Comparison of ENCODE assay signal across 24 cellular contexts in the genomic region with DNA sequence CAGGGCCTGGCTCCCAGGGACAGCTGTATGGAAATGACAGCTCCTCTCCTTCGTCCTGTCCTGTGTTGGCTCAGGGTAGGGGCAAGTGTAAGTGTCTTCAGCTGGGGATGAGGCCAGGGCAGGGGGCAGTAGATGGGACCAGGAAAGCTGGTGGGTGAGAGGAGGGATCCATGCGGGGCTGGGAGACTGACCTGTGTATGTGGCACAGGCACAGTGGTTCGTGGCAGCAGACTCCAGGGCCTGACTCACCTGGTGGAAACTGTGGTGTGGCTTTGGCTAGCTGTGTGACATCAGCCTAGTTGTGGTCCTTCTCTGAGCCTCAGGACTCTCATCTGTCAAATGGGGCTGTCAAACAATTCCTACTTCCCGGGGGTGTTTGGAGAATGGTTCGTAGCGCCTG. TPM values are rescaled to one million over a fixed set of nuclear protein-coding genes. Genes with fewer than 3 reads are reported as not detected.
A peak's percentile ranks its signal among the peaks of the same experiment; 100 is the strongest.
DNase-seq lines count a peak whose midpoint lies in the region; ATAC-seq, FAIRE-seq and TF ChIP-seq lines count a peak whose summit lies in the region.
"Had no signal": no experiment of that assay in that cellular context is flagged by ENCODE, and none has a peak within 500 bp of the region (broad histone marks: within the 10 kb centered on the region; RNA-seq: fewer than 3 reads in every experiment).

No MANE protein-coding gene starts in this region.

- DNase-seq in NT2/D1 (ENCODE audit: low read depth, low spot score) (no peak), K562 (ENCODE audit: extremely low read depth in 1 of 4, low spot score in 3 of 4) (no peak), mesenteric fat pad (ENCODE audit: low spot score) (peak; percentile 83), spleen (peak; percentile 46), foreskin melanocyte (no peak), EL (no peak)
- no peak for DNase-seq in stimulated activated naive CD8-positive, alpha-beta T cell treated with anti-CD3 and anti-CD28 coated beads, Interleukin-15, amount 100 ng/mL, for 72 hours
- DNase-seq: CD8-positive, alpha-beta T cell; DMS153; GDM1; NCI-H1105; NCI-H146; NCI-H2029; NCI-H510A treated with DMSO at 0.1 percent for 48 hours; NCI-H748 treated with DMSO at 0.1 percent for 48 hours; Peyer's patch had no signal

- no peak for TF ChIP-seq EP300 in K562 (IDR thresholded peaks at IDR 0.05; ENCODE audit: low read length)

- TF ChIP-seq POLR2A in K562 (conservative IDR thresholded peaks at IDR 0.05) (no peak), spleen (IDR thresholded peaks at IDR 0.05) (no peak)

- ATAC-seq in K562 (no peak), GM18520 (IDR thresholded peaks at IDR 0.05; ENCODE audit: unreplicated experiment) (no peak)
- ATAC-seq in stimulated activated naive CD8-positive, alpha-beta T cell treated with anti-CD3 and anti-CD28 coated beads, Interleukin-15, amount 100 ng/mL, for 72 hours, result no peak
- ATAC-seq: CD8-positive, alpha-beta T cell; Right ventricle myocardium inferior had no signal

- H3K36me3 ChIP-seq in NT2/D1 (ENCODE audit: insufficient read depth, insufficient read length, low read length) (no peaks in the 10 kb centered on the region), K562 (ENCODE audit: control insufficient read depth, insufficient read depth, low read length) (no peaks in the 10 kb centered on the region), spleen (no peaks in the 10 kb centered on the region)
- H3K36me3 ChIP-seq: BLaER1, Peyer's patch, SJSA1 had no signal

- no TSS peak for BruUV-seq in K562 (replicated peaks; lab: Mats Ljungman, UMichigan)

- no peak overlapping the region for H3K4me3 ChIP-seq in NT2/D1 (ENCODE audit: insufficient read length, low read depth)
- no peak overlapping the region for H3K4me3 ChIP-seq in K562
- no peak overlapping the region for H3K4me3 ChIP-seq in spleen
- H3K4me3 ChIP-seq: BLaER1, Peyer's patch, SJSA1 had no signal

- peaks cover 31% of the 10 kb centered on the region for H3K27me3 Mint-ChIP-seq in stimulated activated naive CD8-positive, alpha-beta T cell treated with anti-CD3 and anti-CD28 coated beads, Interleukin-15, amount 100 ng/mL, for 72 hours

- peak overlapping the region; percentile 75 for H2AFZ ChIP-seq in K562 (ENCODE audit: low read depth, low read length)

- H3K4me1 ChIP-seq in NT2/D1 (ENCODE audit: insufficient read depth, insufficient read length) (peaks cover 2% of the 10 kb centered on the region), K562 (replicated peaks in 1 of 2; ENCODE audit: control insufficient read depth in 2 of 2, insufficient read depth in 2 of 2, low read length in 2 of 2) (peaks cover 25 to 37% of the 10 kb centered on the region in 2 experiments; a peak in 4 of 5 replicates), spleen (no peaks in the 10 kb centered on the region)
- H3K4me1 ChIP-seq: Peyer's patch, SJSA1 had no signal

- H3K79me2 ChIP-seq in K562 (ENCODE audit: control insufficient read depth, insufficient read depth, low read length), result no peaks in the 10 kb centered on the region

- no peak overlapping the region for H3K27ac ChIP-seq in K562 (ENCODE audit: extremely low read depth, low read depth, low read length)
- no peak overlapping the region for H3K27ac ChIP-seq in spleen
- H3K27ac ChIP-seq: BLaER1, HL-60, KMS-11, Peyer's patch, SJSA1 had no signal

- no peaks in the 10 kb centered on the region for H3K9me3 Mint-ChIP-seq in stimulated activated naive CD8-positive, alpha-beta T cell treated with anti-CD3 and anti-CD28 coated beads, Interleukin-15, amount 100 ng/mL, for 72 hours
- H3K9me3 Mint-ChIP-seq: CD8-positive, alpha-beta T cell; HFFc6 had no signal

- no peak overlapping the region; the same call in 1 of the 2 replicates for H3K4me2 ChIP-seq in K562 (ENCODE audit: insufficient read depth, low read length)
- H3K4me2 ChIP-seq: KMS-11 had no signal

- in situ Hi-C loops in K562 (cut with MboI), result no loop called here

- H3K27me3 ChIP-seq in NT2/D1 (ENCODE audit: insufficient read depth, insufficient read length) (peaks cover 3% of the 10 kb centered on the region), K562 (ENCODE audit: control insufficient read depth in 2 of 2, insufficient read depth in 2 of 2, low read length in 2 of 2) (no peaks in the 10 kb centered on the region), spleen (replicated peaks in 1 of 7) (peaks cover 0 to 49% (median 0%) of the 10 kb centered on the region in 7 donors)
- H3K27me3 ChIP-seq: BLaER1, Peyer's patch had no signal

- no peak overlapping the region for H3K4me3 Mint-ChIP-seq in stimulated activated naive CD8-positive, alpha-beta T cell treated with anti-CD3 and anti-CD28 coated beads, Interleukin-15, amount 100 ng/mL, for 72 hours
- H3K4me3 Mint-ChIP-seq: CD8-positive, alpha-beta T cell; HFFc6 had no signal

- no peaks in the 10 kb centered on the region for H3K9me1 ChIP-seq in K562 (ENCODE audit: control insufficient read depth, insufficient read depth, low read length)

- intact Hi-C loops in K562 (cut with micrococcal nuclease) (no loop called here), spleen (cut with DNase I; ENCODE audit: low total_unique reads) (no loop called here)

- TF ChIP-seq CTCF in K562 (IDR thresholded peaks at IDR 0.05 in 2 of 3, conservative IDR thresholded peaks at IDR 0.05 in 1 of 3; ENCODE audit: insufficient read depth in 2 of 3, low read depth in 1 of 3, low read length in 3 of 3) (no peak), spleen (IDR thresholded peaks at IDR 0.05 in 8 of 11, conservative IDR thresholded peaks at IDR 0.05 in 3 of 11) (no peak)

- H3K9me3 ChIP-seq in NT2/D1 (ENCODE audit: insufficient read depth, low read length) (no peaks in the 10 kb centered on the region), K562 (replicated peaks; ENCODE audit: control insufficient read depth, insufficient read depth, low read depth, low read length) (no peaks in the 10 kb centered on the region), spleen (peaks cover 0 to 4% (median 0%) of the 10 kb centered on the region in 8 donors)
- H3K9me3 ChIP-seq: BLaER1, Peyer's patch, SJSA1 had no signal

- CTCF ChIA-PET in K562 (lab: Yijun Ruan, JAX; ENCODE audit: low intra/inter-chr PET ratio), result no interaction called here

- no peaks in the 10 kb centered on the region for H4K20me1 ChIP-seq in K562 (replicated peaks; ENCODE audit: control insufficient read depth, insufficient read depth, low read length)
- H4K20me1 ChIP-seq: BLaER1 had no signal

- no peak for FAIRE-seq in K562 (lab: Jason Lieb, UNC)

- H3K9ac ChIP-seq in NT2/D1 (ENCODE audit: insufficient read length, low read depth) (peak overlapping the region; percentile 28), K562 (ENCODE audit: insufficient read depth in 1 of 2, low read depth in 2 of 2, low read length in 2 of 2) (peak overlapping the region in 1 of 2 experiments; percentile 61; a peak in 2 of 4 replicates)
- H3K9ac ChIP-seq: BLaER1, KMS-11 had no signal

- H3K27ac Mint-ChIP-seq in stimulated activated naive CD8-positive, alpha-beta T cell treated with anti-CD3 and anti-CD28 coated beads, Interleukin-15, amount 100 ng/mL, for 72 hours, result no peak overlapping the region
- H3K27ac Mint-ChIP-seq: CD8-positive, alpha-beta T cell; HFFc6 had no signal

- whole genome bisulfite sequencing in K562 (ENCODE audit: insufficient coverage, low coverage, missing lambda C conversion rate), result 74% methylated on average over 5 of the region's 6 CpGs
- WGBS in spleen, 5 donors, result 84 to 86% (median 85%) methylated on average over 6 of the region's 6 CpGs

- TF ChIP-seq RAD21 in K562 (CRISPR knock-in tag; conservative IDR thresholded peaks at IDR 0.05 in 1 of 2, IDR thresholded peaks at IDR 0.05 in 1 of 2), result no peak

- no peaks in the 10 kb centered on the region for H3K4me1 Mint-ChIP-seq in stimulated activated naive CD8-positive, alpha-beta T cell treated with anti-CD3 and anti-CD28 coated beads, Interleukin-15, amount 100 ng/mL, for 72 hours

- POLR2A ChIA-PET in K562 (lab: Yijun Ruan, JAX), result no interaction called here

RNA-seq across cellular contexts. Expression of a gene that starts 13.7 kb away (rescaled TPM):
- 0.18 and 0.37 TPM in 2 replicates for total RNA-seq in K562 (2011; cell fraction: chromatin; rRNA removed; ENCODE audit: low replicate concordance)
- total RNA-seq in K562 (2011; cell fraction: nucleolus; rRNA removed), result 0.26 and 0.50 TPM in 2 replicates
- 0.29 and 0.99 TPM in 2 replicates for total RNA-seq in K562 (2011; cell fraction: nucleoplasm; rRNA removed)
- total RNA-seq in K562 (2014; rRNA removed) (0.04 and 0.05 TPM in 2 replicates), K562 (2014; rRNA removed; fragmentation: Illumina TruSeq; extraction: Trizol) (0.04 TPM in 1 of 2 replicates, not detected in the other), K562 (2015; rRNA removed; fragmentation: Illumina TruSeq; extraction: Trizol) (0.07 and 0.19 TPM in 2 replicates), K562 (2021) (0.47 and 0.75 TPM in 2 replicates), mesenteric fat pad (not detected), spleen (under 1 TPM in 1 of 7 donors, not detected in 6; 0.09 TPM)
- polyA plus RNA-seq in K562 (2011; rRNA removed) (0.12 and 0.13 TPM in 2 replicates), K562 (2014; fragmentation: Illumina TruSeq; extraction: Trizol) (0.30 and 0.36 TPM in 2 replicates), K562 (2014; fragmentation: Nextera tagmentation; extraction: Ambion mirVana) (not detected), K562 (2014; rRNA removed) (0.19 and 0.34 TPM in 2 replicates), spleen (not detected)
- polyA plus RNA-seq in K562 (2011; cell fraction: cytosol; rRNA removed), result 0.10 and 0.63 TPM in 2 replicates
- polyA plus RNA-seq in K562 (2011; cell fraction: nucleus; rRNA removed), result 0.91 and 4.1 TPM in 2 replicates
- 0.19 and 0.48 TPM in 2 replicates for polyA plus RNA-seq in K562 (2012)
- 0.12 and 0.25 TPM in 2 replicates for polyA minus RNA-seq in K562 (2011; rRNA and poly(A)+ RNA removed)
- 0.64 and 1.2 TPM in 2 replicates for polyA minus RNA-seq in K562 (2011; cell fraction: cytosol; rRNA and poly(A)+ RNA removed)
- polyA minus RNA-seq in K562 (2011; cell fraction: nucleus; rRNA and poly(A)+ RNA removed), result 0.44 and 2.2 TPM in 2 replicates
- total RNA-seq: CD8-positive, alpha-beta T cell; HFFc6; HT-29; Peyer's patch; Right ventricle myocardium inferior; SJSA1 had no signal

RNA-seq across cellular contexts. Expression of a gene that starts 36.3 kb away (rescaled TPM):
- total RNA-seq in K562 (2011; cell fraction: chromatin; rRNA removed; ENCODE audit: low replicate concordance), result 10.6 and 14.9 TPM in 2 replicates
- total RNA-seq in K562 (2011; cell fraction: nucleolus; rRNA removed), result 10.3 TPM in 2 replicates
- 13.3 and 13.4 TPM in 2 replicates for total RNA-seq in K562 (2011; cell fraction: nucleoplasm; rRNA removed)
- total RNA-seq in K562 (2014; rRNA removed) (21.6 and 26.7 TPM in 2 replicates), K562 (2014; rRNA removed; fragmentation: Illumina TruSeq; extraction: Trizol) (29.1 TPM in 2 replicates), K562 (2015; rRNA removed; fragmentation: Illumina TruSeq; extraction: Trizol) (20.2 and 20.6 TPM in 2 replicates), K562 (2021) (23.2 and 27.9 TPM in 2 replicates), mesenteric fat pad (41.5 TPM), spleen (10 to 100 TPM; 10.6 to 31.3 (median 14.2) TPM)
- polyA plus RNA-seq in K562 (2011; rRNA removed) (35.4 and 36.4 TPM in 2 replicates), K562 (2014; fragmentation: Illumina TruSeq; extraction: Trizol) (33.9 and 34.1 TPM in 2 replicates), K562 (2014; fragmentation: Nextera tagmentation; extraction: Ambion mirVana) (1 to 10 TPM; 6.8 to 8.4 TPM), K562 (2014; rRNA removed) (19.4 and 24.4 TPM in 2 replicates), spleen (10 to 100 TPM in 1 of 3 donors, 1 to 10 TPM in 2; 4.5 to 11.2 (median 7.0) TPM)
- 23.6 and 26.3 TPM in 2 replicates for polyA plus RNA-seq in K562 (2011; cell fraction: cytosol; rRNA removed)
- 10.0 and 12.8 TPM in 2 replicates for polyA plus RNA-seq in K562 (2011; cell fraction: nucleus; rRNA removed)
- polyA plus RNA-seq in K562 (2012), result 17.8 and 21.0 TPM in 2 replicates
- 29.0 and 30.3 TPM in 2 replicates for polyA minus RNA-seq in K562 (2011; rRNA and poly(A)+ RNA removed)
- 17.8 and 18.5 TPM in 2 replicates for polyA minus RNA-seq in K562 (2011; cell fraction: cytosol; rRNA and poly(A)+ RNA removed)
- 4.0 and 6.7 TPM in 2 replicates for polyA minus RNA-seq in K562 (2011; cell fraction: nucleus; rRNA and poly(A)+ RNA removed)

Comparison
In these comparisons a context has a peak if more than half of its experiments do, and no peak if none do; other contexts are left out.
1. DNase-seq: peak in mesenteric fat pad (single experiment) and spleen (single experiment); none in NT2/D1 (single experiment), K562 (0 of 4), stimulated activated naive CD8-positive, alpha-beta T cell treated with anti-CD3 and anti-CD28 coated beads, Interleukin-15, amount 100 ng/mL, for 72 hours (0 of 2), foreskin melanocyte (single experiment) and EL (single experiment).